1 cellular context compared by ENCODE assay signal in genomic region chr18:21739604-21740473, GRCh38.
TF ChIP-seq lines count a peak whose summit lies in the region.

No MANE protein-coding gene starts in this region.

TF ChIP-seq in GM12878, 131 proteins besides CTCF, POLR2A, EP300 and RAD21 (continued from another document):
- TF ChIP-seq SREBF2 (IDR thresholded peaks at IDR 0.05; ENCODE audit: low read length) (no peak), SMAD1 (IDR thresholded peaks at IDR 0.05; ENCODE audit: low read depth, partially characterized antibody) (no peak), MEF2B (IDR thresholded peaks at IDR 0.05; ENCODE audit: partially characterized antibody, poor library complexity, severe bottlenecking) (no peak), TBL1XR1 (IDR thresholded peaks at IDR 0.05; ENCODE audit: low read depth, low read length) (no peak), KAT2A (conservative IDR thresholded peaks at IDR 0.05; ENCODE audit: control insufficient read depth, low read depth, low read length) (no peak), ATF7 (IDR thresholded peaks at IDR 0.05; ENCODE audit: low read depth) (no peak), PML (IDR thresholded peaks at IDR 0.05; ENCODE audit: low read length) (no peak), CHD2 (IDR thresholded peaks at IDR 0.05; ENCODE audit: borderline replicate concordance, low read depth, low read length) (no peak), TARDBP (IDR thresholded peaks at IDR 0.05; ENCODE audit: borderline replicate concordance) (no peak), ZBTB33 (IDR thresholded peaks at IDR 0.05) (no peak), IKZF1 (conservative IDR thresholded peaks at IDR 0.05) (no peak), MYB (IDR thresholded peaks at IDR 0.05; ENCODE audit: borderline replicate concordance, low read depth, low read length) (no peak), ELK1 (IDR thresholded peaks at IDR 0.05; ENCODE audit: low read depth, low read length) (no peak), E2F4 (IDR thresholded peaks at IDR 0.05; ENCODE audit: low read depth, low read length) (no peak), RAD51 (IDR thresholded peaks at IDR 0.05) (no peak)
